ENCODE assay signal across 10 cellular contexts in genomic region chr12:3129301-3130052, GRCh38. TPM values are rescaled to one million over a fixed set of nuclear protein-coding genes. Genes with fewer than 3 reads are reported as not detected.
DNase-seq lines count a peak whose midpoint lies in the region; ATAC-seq and TF ChIP-seq lines count a peak whose summit lies in the region.
"Had no signal": no experiment of that assay in that cellular context is flagged by ENCODE, and none has a peak within 500 bp of the region (broad histone marks: within the 10 kb centered on the region; RNA-seq: fewer than 3 reads in every experiment).

No MANE protein-coding gene starts in this region.

- H3K4me1 Mint-ChIP-seq in activated CD4-positive, alpha-beta T cell treated with anti-CD3 and anti-CD28 coated beads, Interleukin-2, amount 10 ng/mL, durations not matched to agents 24 days and 14 days, result peaks cover 14% of the 10 kb centered on the region

- H3K9me3 ChIP-seq in psoas muscle (peaks cover 3% of the 10 kb centered on the region), PC-3 (ENCODE audit: low read length) (no peaks in the 10 kb centered on the region)

- no peak overlapping the region for H3K4me2 ChIP-seq in PC-3 (ENCODE audit: low read length)

- ATAC-seq in psoas muscle, result peak; percentile 7 to 31 (median 20)
- ATAC-seq in HG03280 (IDR thresholded peaks at IDR 0.05; ENCODE audit: unreplicated experiment), result no peak
- ATAC-seq in PC-3, result no peak

- H3K9me3 Mint-ChIP-seq in activated CD4-positive, alpha-beta T cell treated with anti-CD3 and anti-CD28 coated beads, Interleukin-2, amount 10 ng/mL, durations not matched to agents 24 days and 14 days, result peaks cover 6% of the 10 kb centered on the region

- BruUV-seq in PC-3 (replicated peaks; lab: Mats Ljungman, UMichigan), result no TSS peak

- DNase-seq in activated CD4-positive, alpha-beta T cell treated with anti-CD3 and anti-CD28 coated beads, Interleukin-2, amount 10 ng/mL, durations not matched to agents 24 days and 14 days, result peak; percentile 74
- DNase-seq in activated CD4-positive, alpha-beta T cell treated with anti-CD3 and anti-CD28 coated beads for 4 hours, result no peak
- peak; percentile 74 for DNase-seq in NCI-H1092 treated with DMSO at 0.1 percent for 48 hours (lab: John Stamatoyannopoulos, UW)
- peak; percentile 91 for DNase-seq in astrocyte of the cerebellum (ENCODE audit: low read depth)
- DNase-seq in psoas muscle, result no peak
- no peak for DNase-seq in PC-3
- no peak for DNase-seq in NCI-H1436 treated with DMSO at 0.1 percent for 48 hours (lab: John Stamatoyannopoulos, UW)
- DNase-seq: ACHN had no signal

- H3K4me1 ChIP-seq in psoas muscle (peaks cover 26% of the 10 kb centered on the region), PC-3 (ENCODE audit: insufficient read depth, low read length) (no peaks in the 10 kb centered on the region)

- WGBS in psoas muscle, 3 donors, result 52 to 62% (median 56%) methylated on average over 12 of the region's 12 CpGs

- H3K4me3 Mint-ChIP-seq in activated CD4-positive, alpha-beta T cell treated with anti-CD3 and anti-CD28 coated beads, Interleukin-2, amount 10 ng/mL, durations not matched to agents 24 days and 14 days, result no peak overlapping the region
- H3K4me3 Mint-ChIP-seq: neural crest cell had no signal

- no peak overlapping the region for H3K27ac Mint-ChIP-seq in activated CD4-positive, alpha-beta T cell treated with anti-CD3 and anti-CD28 coated beads, Interleukin-2, amount 10 ng/mL, durations not matched to agents 24 days and 14 days

- peak overlapping the region; percentile 57 for H3K27ac ChIP-seq in psoas muscle
- H3K27ac ChIP-seq in PC-3 (ENCODE audit: low read length), result no peak overlapping the region

- H3K9me2 ChIP-seq in PC-3 (replicated peaks; ENCODE audit: low read length), result no peaks in the 10 kb centered on the region

- no peaks in the 10 kb centered on the region for H3K79me2 ChIP-seq in PC-3 (ENCODE audit: low read length)

- peaks cover 47% of the 10 kb centered on the region for H3K27me3 Mint-ChIP-seq in activated CD4-positive, alpha-beta T cell treated with anti-CD3 and anti-CD28 coated beads, Interleukin-2, amount 10 ng/mL, durations not matched to agents 24 days and 14 days

- POLR2A ChIA-PET in PC-3 (lab: Charles Lee; ENCODE audit: unreplicated experiment), result no interaction called here

- CTCF ChIA-PET in PC-3 (lab: Charles Lee), result no interaction called here

- H4K20me1 ChIP-seq in PC-3 (ENCODE audit: low read length), result no peaks in the 10 kb centered on the region

- H3K36me3 Mint-ChIP-seq in activated CD4-positive, alpha-beta T cell treated with anti-CD3 and anti-CD28 coated beads, Interleukin-2, amount 10 ng/mL, durations not matched to agents 24 days and 14 days (ENCODE audit: low read depth), result no peaks in the 10 kb centered on the region

- in situ Hi-C loops in astrocyte of the cerebellum (cut with HindIII; ENCODE audit: low sequenced_read_pairs), result loop anchor here (5.0 kb wide), 3 partner anchors 57 to 148 kb away; no protein-coding TSS in a partner anchor

- H3K36me3 ChIP-seq in psoas muscle (ENCODE audit: insufficient read depth in 1 of 2, low read depth in 1 of 2), result no peaks in the 10 kb centered on the region
- H3K36me3 ChIP-seq in PC-3 (ENCODE audit: low read depth, low read length), result no peaks in the 10 kb centered on the region

- H2AFZ ChIP-seq in PC-3 (ENCODE audit: low read length), result no peak overlapping the region

- no peak overlapping the region for H3K9ac ChIP-seq in PC-3 (ENCODE audit: low read length)

- H3F3A ChIP-seq in PC-3 (ENCODE audit: low read length, unreplicated experiment), result no peaks in the 10 kb centered on the region

- H3K4me3 ChIP-seq in astrocyte of the cerebellum (ENCODE audit: low read depth, low read length) (no peak overlapping the region), psoas muscle (peak overlapping the region; percentile 39), PC-3 (ENCODE audit: low read length) (no peak overlapping the region)

- intact Hi-C loops in activated CD4-positive, alpha-beta T cell treated with anti-CD3 and anti-CD28 coated beads, Interleukin-2, amount 10 ng/mL, durations not matched to agents 24 days and 14 days (cut with micrococcal nuclease), result no loop called here
- intact Hi-C loops in psoas muscle (cut with DNase I), result loop anchor here in 1 of 2 donors (10.0 kb wide), 1 partner anchor 675 kb away; no protein-coding TSS in a partner anchor
- intact Hi-C loops in PC-3 (cut with micrococcal nuclease), result no loop called here

- H3K27me3 ChIP-seq in psoas muscle (ENCODE audit: insufficient read depth in 3 of 3, low read length in 2 of 3) (no peaks in the 10 kb centered on the region), PC-3 (ENCODE audit: low read length) (no peaks in the 10 kb centered on the region)

- TF ChIP-seq CTCF in astrocyte of the cerebellum (IDR thresholded peaks at IDR 0.05; ENCODE audit: low read depth, low read length, missing control alignments) (no peak), psoas muscle (IDR thresholded peaks at IDR 0.05) (no peak), PC-3 (conservative IDR thresholded peaks at IDR 0.05; ENCODE audit: low read depth, low read length) (no peak)

RNA-seq across cellular contexts. Expression of gene TSPAN9, which starts 52.3 kb away (rescaled TPM):
- 0.09 and 1.0 TPM in 2 replicates for total RNA-seq in activated CD4-positive, alpha-beta T cell treated with anti-CD3 and anti-CD28 coated beads, Interleukin-2, amount 10 ng/mL, durations not matched to agents 24 days and 14 days
- 10 to 100 TPM in 3 of 4 donors, 1 to 10 TPM in 1; 8.0 to 28.0 (median 13.4) TPM for total RNA-seq in psoas muscle
- 10 to 100 TPM in 1 of 3 donors, 1 to 10 TPM in 2; 6.4 to 11.6 (median 9.8) TPM for polyA plus RNA-seq in psoas muscle
- 5.1 and 6.2 TPM in 2 replicates for total RNA-seq in PC-3 (2014; rRNA removed)

Comparison
In these comparisons a context has a peak if more than half of its experiments do, and no peak if none do; other contexts are left out.
1. DNase-seq: peak in activated CD4-positive, alpha-beta T cell treated with anti-CD3 and anti-CD28 coated beads, Interleukin-2, amount 10 ng/mL, durations not matched to agents 24 days and 14 days (single experiment), NCI-H1092 treated with DMSO at 0.1 percent for 48 hours (single experiment) and astrocyte of the cerebellum (single experiment); none in activated CD4-positive, alpha-beta T cell treated with anti-CD3 and anti-CD28 coated beads for 4 hours (0 of 2), psoas muscle (0 of 2), PC-3 (single experiment) and NCI-H1436 treated with DMSO at 0.1 percent for 48 hours (single experiment).
2. ATAC-seq: peak in psoas muscle (4 of 4); none in HG03280 (single experiment) and PC-3 (single experiment).